1 cellular context compared by ENCODE assay signal in genomic region chr10:3119796-3120459, GRCh38.
TF ChIP-seq lines count a peak whose summit lies in the region.

No MANE protein-coding gene starts in this region.

TF ChIP-seq in H1, 55 proteins besides CTCF, POLR2A, EP300 and RAD21:
- TF ChIP-seq GTF2F1 (IDR thresholded peaks at IDR 0.05; ENCODE audit: borderline replicate concordance, low read depth, low read length) (no peak), SP2 (IDR thresholded peaks at IDR 0.05; ENCODE audit: low read length) (no peak), SRF (IDR thresholded peaks at IDR 0.05; ENCODE audit: low read depth, low read length) (no peak), FOSL1 (IDR thresholded peaks at IDR 0.05; ENCODE audit: insufficient read depth, low read depth, low read length) (no peak), MAFK (IDR thresholded peaks at IDR 0.05; ENCODE audit: low read depth, low read length) (no peak), TBP (IDR thresholded peaks at IDR 0.05; ENCODE audit: low read depth, low read length) (no peak)
